In the genomic region with DNA sequence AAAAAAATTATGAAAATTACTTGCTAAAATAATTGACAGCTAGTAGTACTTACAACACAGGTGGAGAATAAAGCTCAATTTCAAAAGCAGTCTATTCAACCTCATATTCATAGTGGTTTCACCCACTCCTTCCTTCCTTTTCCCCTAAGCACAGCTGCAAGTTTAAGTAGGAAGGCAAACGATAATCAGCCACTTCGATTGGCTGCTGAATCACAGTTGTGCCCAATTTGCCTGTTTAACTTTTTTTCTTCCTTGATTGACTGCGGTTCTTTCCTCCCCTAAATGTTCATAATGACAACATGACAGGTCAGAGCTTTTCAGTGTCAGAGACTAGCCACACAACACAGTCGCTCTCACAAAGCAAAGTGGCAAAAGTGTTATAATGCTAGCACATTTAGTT, we compare ENCODE assay signal across 11 cellular contexts.
A peak's percentile ranks its signal among the peaks of the same experiment; 100 is the strongest.
DNase-seq lines count a peak whose midpoint lies in the region; ATAC-seq and TF ChIP-seq lines count a peak whose summit lies in the region.
"Had no signal": no experiment of that assay in that cellular context is flagged by ENCODE, and none has a peak within 500 bp of the region (broad histone marks: within the 10 kb centered on the region; RNA-seq: fewer than 3 reads in every experiment).

No MANE protein-coding gene starts in this region.

- ATAC-seq in GM23338: no peak
- peak; percentile 90 for ATAC-seq in HG03439 (IDR thresholded peaks at IDR 0.05; ENCODE audit: unreplicated experiment)
- ATAC-seq: left colon had no signal

- H3K4me3 ChIP-seq in GM23338: no peak overlapping the region
- H3K4me3 ChIP-seq in neural progenitor cell: no peak overlapping the region
- no peak overlapping the region for H3K4me3 ChIP-seq in MG63
- H3K4me3 ChIP-seq: transverse colon had no signal

- peak overlapping the region; percentile 2 for H3K27ac Mint-ChIP-seq in activated T-cell treated with anti-CD3 and anti-CD28 coated beads, Interleukin-2, amount 50 U/mL, for 24 hours
- H3K27ac Mint-ChIP-seq in GM23338 (no peak overlapping the region), neural progenitor cell (no peak overlapping the region)

- H3K4me2 ChIP-seq in GM23338: no peak overlapping the region
- no peak overlapping the region for H3K4me2 ChIP-seq in neural progenitor cell

- H3K9me3 ChIP-seq in neural progenitor cell (ENCODE audit: low read depth) (no peaks in the 10 kb centered on the region), MG63 (no peaks in the 10 kb centered on the region)
- H3K9me3 ChIP-seq: transverse colon had no signal

- peaks cover 12% of the 10 kb centered on the region for H3K4me1 Mint-ChIP-seq in activated T-cell treated with anti-CD3 and anti-CD28 coated beads, Interleukin-2, amount 50 U/mL, for 24 hours (ENCODE audit: low read depth)
- H3K4me1 Mint-ChIP-seq in GM23338: peaks cover 6% of the 10 kb centered on the region; the same call in 2 of the 3 replicates
- H3K4me1 Mint-ChIP-seq in neural progenitor cell: no peaks in the 10 kb centered on the region

- intact Hi-C loops in posterior vena cava (cut with DNase I): no loop called here

- H3K27ac ChIP-seq in GM23338 (ENCODE audit: low read depth) (no peak overlapping the region), neural progenitor cell (no peak overlapping the region)
- H3K27ac ChIP-seq: parathyroid adenoma, transverse colon had no signal

- no peaks in the 10 kb centered on the region for H3K4me1 ChIP-seq in GM23338 (ENCODE audit: insufficient read depth)
- H3K4me1 ChIP-seq in neural progenitor cell: no peaks in the 10 kb centered on the region
- H3K4me1 ChIP-seq: parathyroid adenoma, transverse colon had no signal

- TF ChIP-seq CTCF in GM23338 (conservative IDR thresholded peaks at IDR 0.05; ENCODE audit: low read depth in 2 of 2) (no peak), neural progenitor cell (IDR thresholded peaks at IDR 0.05) (no peak)

- H3K36me3 ChIP-seq in GM23338 (ENCODE audit: insufficient read depth): no peaks in the 10 kb centered on the region
- H3K36me3 ChIP-seq in neural progenitor cell: no peaks in the 10 kb centered on the region
- H3K36me3 ChIP-seq in MG63: no peaks in the 10 kb centered on the region
- H3K36me3 ChIP-seq: transverse colon had no signal

- no peak overlapping the region for H3K9ac ChIP-seq in neural progenitor cell
- H3K9ac ChIP-seq: parathyroid adenoma had no signal

- H3F3A ChIP-seq in GM23338 (replicated peaks; ENCODE audit: low read depth): no peaks in the 10 kb centered on the region
- H3F3A ChIP-seq in neural progenitor cell (ENCODE audit: low read depth): no peaks in the 10 kb centered on the region

- no peaks in the 10 kb centered on the region for H3K27me3 Mint-ChIP-seq in activated T-cell treated with anti-CD3 and anti-CD28 coated beads, Interleukin-2, amount 50 U/mL, for 24 hours
- H3K27me3 Mint-ChIP-seq in GM23338 (ENCODE audit: insufficient read depth, low read depth, poor library complexity): no peaks in the 10 kb centered on the region
- no peaks in the 10 kb centered on the region for H3K27me3 Mint-ChIP-seq in neural progenitor cell (ENCODE audit: insufficient read depth, low read depth)

- H3K27me3 ChIP-seq in GM23338 (ENCODE audit: insufficient read depth): no peaks in the 10 kb centered on the region
- H3K27me3 ChIP-seq in neural progenitor cell: no peaks in the 10 kb centered on the region
- no peaks in the 10 kb centered on the region for H3K27me3 ChIP-seq in MG63
- H3K27me3 ChIP-seq: transverse colon had no signal

- H3K9me2 ChIP-seq in GM23338 (ENCODE audit: insufficient read depth): no peaks in the 10 kb centered on the region; the same call in 1 of the 2 replicates

- H3K4me3 Mint-ChIP-seq in activated T-cell treated with anti-CD3 and anti-CD28 coated beads, Interleukin-2, amount 50 U/mL, for 24 hours: peak overlapping the region; percentile 4
- H3K4me3 Mint-ChIP-seq in GM23338: no peak overlapping the region
- H3K4me3 Mint-ChIP-seq in neural progenitor cell: no peak overlapping the region

- H2AFZ ChIP-seq in GM23338 (peak overlapping the region; percentile 28; the same call in 1 of the 2 replicates), neural progenitor cell (replicated peaks) (peak overlapping the region; percentile 78)
- H2AFZ ChIP-seq: parathyroid adenoma had no signal

- DNase-seq in activated T-cell treated with anti-CD3 and anti-CD28 coated beads, Interleukin-2, amount 50 U/mL, for 24 hours: no peak
- no peak for DNase-seq in activated T-cell treated with anti-CD3 and anti-CD28 coated beads for 4 hours
- no peak for DNase-seq in GM23338 (ENCODE audit: low spot score)
- DNase-seq in neural progenitor cell (ENCODE audit: low spot score): no peak
- no peak for DNase-seq in activated CD8-positive, alpha-beta memory T cell treated with anti-CD3 and anti-CD28 coated beads, Interleukin-2, amount 50 U/mL, for 4 hours
- no peak for DNase-seq in posterior vena cava (ENCODE audit: low spot score)
- DNase-seq in MG63: no peak
- DNase-seq: left colon, transverse colon had no signal

- peaks cover 6% of the 10 kb centered on the region for H3K9me3 Mint-ChIP-seq in activated T-cell treated with anti-CD3 and anti-CD28 coated beads, Interleukin-2, amount 50 U/mL, for 24 hours
- no peaks in the 10 kb centered on the region for H3K9me3 Mint-ChIP-seq in GM23338
- no peaks in the 10 kb centered on the region for H3K9me3 Mint-ChIP-seq in neural progenitor cell

- no peaks in the 10 kb centered on the region for H3K36me3 Mint-ChIP-seq in activated T-cell treated with anti-CD3 and anti-CD28 coated beads, Interleukin-2, amount 50 U/mL, for 24 hours (ENCODE audit: low read depth)
- H3K36me3 Mint-ChIP-seq in GM23338 (ENCODE audit: low read depth): no peaks in the 10 kb centered on the region
- no peaks in the 10 kb centered on the region for H3K36me3 Mint-ChIP-seq in neural progenitor cell

- H4K20me1 ChIP-seq in GM23338 (replicated peaks; ENCODE audit: insufficient read depth) (no peaks in the 10 kb centered on the region), neural progenitor cell (ENCODE audit: low read depth) (no peaks in the 10 kb centered on the region)

- H3K79me2 ChIP-seq in GM23338 (replicated peaks; ENCODE audit: insufficient read depth) (no peaks in the 10 kb centered on the region), neural progenitor cell (ENCODE audit: low read depth) (no peaks in the 10 kb centered on the region)
- H3K79me2 ChIP-seq: parathyroid adenoma had no signal

TF ChIP-seq in GM23338, 12 proteins besides CTCF, POLR2A, EP300 and RAD21 (continues in another document):
- TF ChIP-seq EZH2 (IDR thresholded peaks at IDR 0.05; ENCODE audit: low read depth, unreplicated experiment) (no peak), STAT1 (IDR thresholded peaks at IDR 0.05; ENCODE audit: unreplicated experiment) (no peak), NANOG (IDR thresholded peaks at IDR 0.05; ENCODE audit: borderline replicate concordance) (no peak), EZH2phosphoT487 (IDR thresholded peaks at IDR 0.05; ENCODE audit: unreplicated experiment) (no peak), POLR2AphosphoS5 (IDR thresholded peaks at IDR 0.05; ENCODE audit: low read depth) (no peak), CREB1 (CRISPR knock-in tag; IDR thresholded peaks at IDR 0.05; ENCODE audit: low read depth) (no peak), ZNF331 (CRISPR knock-in tag; IDR thresholded peaks at IDR 0.05; ENCODE audit: low read depth) (no peak)
